In the genomic region with DNA sequence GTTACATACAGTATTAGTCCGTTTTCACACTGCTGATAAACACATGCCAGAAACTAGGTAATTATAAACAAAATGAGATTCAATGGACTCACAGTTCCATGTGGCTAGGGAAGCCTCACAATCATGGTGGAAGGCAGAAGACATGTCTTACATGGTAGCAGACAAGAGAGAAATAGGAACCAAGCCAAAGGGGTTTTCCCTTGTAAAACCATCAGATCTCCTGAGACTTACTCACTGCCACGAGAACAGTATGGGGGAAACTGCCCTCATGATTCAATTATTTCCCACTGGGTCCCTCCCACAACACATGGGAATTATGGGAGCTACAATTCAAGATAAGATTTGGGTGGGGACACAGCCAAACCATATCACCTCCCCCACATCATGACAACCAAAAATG, we compare ENCODE assay signal across 8 cellular contexts. TPM values are rescaled to one million over a fixed set of nuclear protein-coding genes. Genes with fewer than 3 reads are reported as not detected.
DNase-seq lines count a peak whose midpoint lies in the region; ATAC-seq and TF ChIP-seq lines count a peak whose summit lies in the region.
"Not testable (repeated sequence)": the region's sequence is repeated elsewhere in the genome, so short reads cannot be mapped to it uniquely, and the experiment has no call there.

No MANE protein-coding gene starts in this region.

- H4K20me1 ChIP-seq in Loucy (ENCODE audit: insufficient read depth, low read length, poor library complexity, severe bottlenecking): peaks cover 11% of the 10 kb centered on the region

- not testable (repeated sequence) for H3K9me2 ChIP-seq in Loucy (replicated peaks; ENCODE audit: low read depth, low read length)

- not testable (repeated sequence) for H3K27me3 Mint-ChIP-seq in activated CD4-positive, alpha-beta T cell treated with anti-CD3 and anti-CD28 coated beads, Interleukin-2, amount 10 ng/mL, durations not matched to agents 7 days and 5 days

- H3K4me1 Mint-ChIP-seq in activated CD4-positive, alpha-beta T cell treated with anti-CD3 and anti-CD28 coated beads, Interleukin-2, amount 10 ng/mL, durations not matched to agents 7 days and 5 days: peaks cover 74% of the 10 kb centered on the region

- peaks cover 63% of the 10 kb centered on the region for H3K79me2 ChIP-seq in Loucy (ENCODE audit: insufficient read depth, low read length)

- peak; percentile 42 for DNase-seq in EL
- not testable (repeated sequence) for DNase-seq in activated CD4-positive, alpha-beta T cell treated with anti-CD3 and anti-CD28 coated beads, Interleukin-2, amount 10 ng/mL, durations not matched to agents 7 days and 5 days
- peak; percentile 67 for DNase-seq in amniotic epithelial cell (ENCODE audit: low read depth)
- peak; percentile 58 for DNase-seq in fibroblast of pulmonary artery (ENCODE audit: low read depth)
- peak; percentile 39 for DNase-seq in stimulated activated CD4-positive, alpha-beta T cell treated with anti-CD3 and anti-CD28 coated beads, Interleukin-4, amount 100 ng/mL, for 24 hours

- H3F3A ChIP-seq in Loucy (ENCODE audit: low read depth): not testable (repeated sequence)

- not testable (repeated sequence) for H3K4me3 Mint-ChIP-seq in activated CD4-positive, alpha-beta T cell treated with anti-CD3 and anti-CD28 coated beads, Interleukin-2, amount 10 ng/mL, durations not matched to agents 7 days and 5 days

- not testable (repeated sequence) for H3K9me3 ChIP-seq in Loucy (ENCODE audit: insufficient read depth, low read depth, low read length)

- H3K4me1 ChIP-seq in Loucy (ENCODE audit: insufficient read depth, low read length, poor library complexity, severe bottlenecking): peaks cover 37% of the 10 kb centered on the region

- POLR2A ChIA-PET in activated CD4-positive, alpha-beta T cell treated with anti-CD3 and anti-CD28 coated beads, Interleukin-2, amount 10 ng/mL, durations not matched to agents 7 days and 5 days (lab: Charles Lee): not testable (repeated sequence)

- H3K9me3 Mint-ChIP-seq in activated CD4-positive, alpha-beta T cell treated with anti-CD3 and anti-CD28 coated beads, Interleukin-2, amount 10 ng/mL, durations not matched to agents 7 days and 5 days: not testable (repeated sequence)

- peak overlapping the region; percentile 56 for H3K27ac Mint-ChIP-seq in activated CD4-positive, alpha-beta T cell treated with anti-CD3 and anti-CD28 coated beads, Interleukin-2, amount 10 ng/mL, durations not matched to agents 7 days and 5 days

- CTCF ChIA-PET in activated CD4-positive, alpha-beta T cell treated with anti-CD3 and anti-CD28 coated beads, Interleukin-2, amount 10 ng/mL, durations not matched to agents 7 days and 5 days (lab: Charles Lee): interaction anchor here (0.7 kb wide), 1 partner anchor 968 kb away, joined by 3 read pairs; no protein-coding TSS in a partner anchor

- ATAC-seq in GM21367 (IDR thresholded peaks at IDR 0.05; ENCODE audit: unreplicated experiment) (peak; percentile 29), HG02885 (IDR thresholded peaks at IDR 0.05; ENCODE audit: poor library complexity, unreplicated experiment) (peak; percentile 27)

- TF ChIP-seq CTCF in Loucy (conservative IDR thresholded peaks at IDR 0.05; ENCODE audit: low read length); fibroblast of pulmonary artery (IDR thresholded peaks at IDR 0.05; ENCODE audit: low read length, missing control alignments): not testable (repeated sequence)

- not testable (repeated sequence) for H3K36me3 ChIP-seq in Loucy (ENCODE audit: insufficient read depth, low read length)

- H2AFZ ChIP-seq in Loucy (ENCODE audit: low read length): not testable (repeated sequence)

- H3K36me3 Mint-ChIP-seq in activated CD4-positive, alpha-beta T cell treated with anti-CD3 and anti-CD28 coated beads, Interleukin-2, amount 10 ng/mL, durations not matched to agents 7 days and 5 days (ENCODE audit: low read depth): peaks cover 43% of the 10 kb centered on the region

- not testable (repeated sequence) for H3K27me3 ChIP-seq in Loucy (ENCODE audit: insufficient read depth, low read length, poor library complexity, severe bottlenecking)

- not testable (repeated sequence) for H3K9ac ChIP-seq in Loucy (ENCODE audit: low read depth, low read length, poor library complexity, severe bottlenecking)

- H3K4me3 ChIP-seq in Loucy (ENCODE audit: low read length, poor library complexity, severe bottlenecking); fibroblast of pulmonary artery (replicated peaks; ENCODE audit: low read depth, low read length): not testable (repeated sequence)

- H3K4me2 ChIP-seq in Loucy (ENCODE audit: low read depth, low read length, poor library complexity, severe bottlenecking): peak overlapping the region; percentile 26

RNA-seq across cellular contexts. Expression of a gene that starts 5.7 kb away (rescaled TPM):
- 10 to 100 TPM; 79.2 to 82.5 TPM for total RNA-seq in activated CD4-positive, alpha-beta T cell treated with anti-CD3 and anti-CD28 coated beads, Interleukin-2, amount 10 ng/mL, durations not matched to agents 7 days and 5 days

RNA-seq across cellular contexts. Expression of a gene that starts 17.8 kb away (rescaled TPM):
- 10 to 100 TPM; 29.6 to 32.1 TPM for total RNA-seq in activated CD4-positive, alpha-beta T cell treated with anti-CD3 and anti-CD28 coated beads, Interleukin-2, amount 10 ng/mL, durations not matched to agents 7 days and 5 days
